17 cellular contexts compared by ENCODE assay signal in the genomic region with DNA sequence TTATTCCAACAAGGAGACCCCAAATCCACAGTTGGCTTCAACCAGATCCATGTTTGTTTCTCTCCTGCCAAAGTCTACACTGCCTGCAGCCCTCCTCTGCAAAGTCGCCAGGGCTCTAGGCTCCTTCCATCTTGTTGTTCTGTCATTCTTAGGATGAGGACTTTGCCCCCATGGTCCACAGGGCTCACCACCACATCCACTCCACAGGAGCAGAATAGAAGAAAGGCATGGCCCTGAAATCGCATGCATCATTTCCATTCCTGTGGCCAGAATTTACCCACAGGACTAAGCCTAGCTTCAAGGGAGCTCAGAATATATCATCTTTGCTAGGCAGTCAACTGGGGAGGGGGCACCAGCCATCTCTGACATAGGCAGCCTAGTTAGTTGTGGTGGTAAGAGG.
A peak's percentile ranks its signal among the peaks of the same experiment; 100 is the strongest.
DNase-seq lines count a peak whose midpoint lies in the region; ATAC-seq and TF ChIP-seq lines count a peak whose summit lies in the region.
"Had no signal": no experiment of that assay in that cellular context is flagged by ENCODE, and none has a peak within 500 bp of the region (broad histone marks: within the 10 kb centered on the region; RNA-seq: fewer than 3 reads in every experiment).

No MANE protein-coding gene starts in this region.

- no peaks in the 10 kb centered on the region for H3K27me3 Mint-ChIP-seq in activated T-cell treated with anti-CD3 and anti-CD28 coated beads, Interleukin-2, amount 50 U/mL, for 72 hours (ENCODE audit: low read depth)
- no peaks in the 10 kb centered on the region for H3K27me3 Mint-ChIP-seq in activated T-cell treated with anti-CD3 and anti-CD28 coated beads, Interleukin-2, amount 50 U/mL, for 24 hours
- no peaks in the 10 kb centered on the region for H3K27me3 Mint-ChIP-seq in activated CD4-positive, alpha-beta memory T cell treated with anti-CD3 and anti-CD28 coated beads for 36 hours
- peaks cover 11% of the 10 kb centered on the region for H3K27me3 Mint-ChIP-seq in endothelial cell (ENCODE audit: unreplicated experiment)

- CTCF ChIA-PET in activated CD4-positive, alpha-beta memory T cell treated with anti-CD3 and anti-CD28 coated beads for 36 hours (lab: Charles Lee) = no interaction called here

- H3K27ac Mint-ChIP-seq in activated T-cell treated with anti-CD3 and anti-CD28 coated beads, Interleukin-2, amount 50 U/mL, for 72 hours = peak overlapping the region; percentile 12
- no peak overlapping the region for H3K27ac Mint-ChIP-seq in activated T-cell treated with anti-CD3 and anti-CD28 coated beads, Interleukin-2, amount 50 U/mL, for 24 hours
- peak overlapping the region; percentile 47 for H3K27ac Mint-ChIP-seq in activated CD4-positive, alpha-beta memory T cell treated with anti-CD3 and anti-CD28 coated beads for 36 hours
- H3K27ac Mint-ChIP-seq in endothelial cell (ENCODE audit: unreplicated experiment) = peak overlapping the region; percentile 67
- peak overlapping the region; percentile 41 for H3K27ac Mint-ChIP-seq in stimulated activated effector memory CD8-positive, alpha-beta T cell treated with anti-CD3 and anti-CD28 coated beads, Interleukin-12 subunit alpha, Interleukin-12 subunit beta, amount 100 ng/mL, for 72 hours

- ATAC-seq in activated T-cell treated with anti-CD3 and anti-CD28 coated beads, Interleukin-2, amount 50 U/mL, for 72 hours (replicated peaks in 1 of 2) = no peak
- ATAC-seq in stimulated activated effector memory CD8-positive, alpha-beta T cell treated with anti-CD3 and anti-CD28 coated beads, Interleukin-12 subunit alpha, Interleukin-12 subunit beta, amount 100 ng/mL, for 72 hours = no peak
- ATAC-seq in HG03354 (IDR thresholded peaks at IDR 0.05; ENCODE audit: poor library complexity, severe bottlenecking, unreplicated experiment) = no peak

- DNase-seq in activated T-cell treated with anti-CD3 and anti-CD28 coated beads, Interleukin-2, amount 50 U/mL, for 72 hours = no peak
- no peak for DNase-seq in activated T-cell treated with anti-CD3 and anti-CD28 coated beads, Interleukin-2, amount 50 U/mL, for 24 hours
- no peak for DNase-seq in activated CD4-positive, alpha-beta memory T cell treated with anti-CD3 and anti-CD28 coated beads for 36 hours
- DNase-seq in endothelial cell (ENCODE audit: low spot score) (no peak), AG20443 (ENCODE audit: low spot score) (no peak), NCI-H524 treated with DMSO at 0.1 percent for 48 hours (lab: John Stamatoyannopoulos, UW) (no peak)
- DNase-seq in stimulated activated effector memory CD8-positive, alpha-beta T cell treated with anti-CD3 and anti-CD28 coated beads, Interleukin-12 subunit alpha, Interleukin-12 subunit beta, amount 100 ng/mL, for 72 hours (ENCODE audit: low spot score in 2 of 2) = no peak
- DNase-seq: 8988T, KBM-7, NCI-H1436 treated with DMSO at 0.1 percent for 48 hours, NCI-H2029 treated with DMSO at 0.1 percent for 48 hours, NCI-H2171 treated with DMSO at 0.1 percent for 48 hours, NCI-H446 treated with DMSO at 0.1 percent for 48 hours, NCI-H774, PC-9, SJCRH30 had no signal

- POLR2A ChIA-PET in activated CD4-positive, alpha-beta memory T cell treated with anti-CD3 and anti-CD28 coated beads for 36 hours (lab: Charles Lee) = no interaction called here

- no peaks in the 10 kb centered on the region for H3K36me3 Mint-ChIP-seq in activated T-cell treated with anti-CD3 and anti-CD28 coated beads, Interleukin-2, amount 50 U/mL, for 72 hours (ENCODE audit: insufficient read depth in 2 of 2)
- H3K36me3 Mint-ChIP-seq in activated T-cell treated with anti-CD3 and anti-CD28 coated beads, Interleukin-2, amount 50 U/mL, for 24 hours (ENCODE audit: low read depth) = no peaks in the 10 kb centered on the region
- H3K36me3 Mint-ChIP-seq in activated CD4-positive, alpha-beta memory T cell treated with anti-CD3 and anti-CD28 coated beads for 36 hours = no peaks in the 10 kb centered on the region
- H3K36me3 Mint-ChIP-seq in endothelial cell (ENCODE audit: low read depth, unreplicated experiment) = no peaks in the 10 kb centered on the region
- H3K36me3 Mint-ChIP-seq in stimulated activated effector memory CD8-positive, alpha-beta T cell treated with anti-CD3 and anti-CD28 coated beads, Interleukin-12 subunit alpha, Interleukin-12 subunit beta, amount 100 ng/mL, for 72 hours = no peaks in the 10 kb centered on the region

- TF ChIP-seq CTCF in endothelial cell (IDR thresholded peaks at IDR 0.05; ENCODE audit: unreplicated experiment) = no peak

- peak overlapping the region in 1 of 2 donors; percentile 12 for H3K4me3 Mint-ChIP-seq in activated T-cell treated with anti-CD3 and anti-CD28 coated beads, Interleukin-2, amount 50 U/mL, for 72 hours
- H3K4me3 Mint-ChIP-seq in activated T-cell treated with anti-CD3 and anti-CD28 coated beads, Interleukin-2, amount 50 U/mL, for 24 hours = no peak overlapping the region
- H3K4me3 Mint-ChIP-seq in activated CD4-positive, alpha-beta memory T cell treated with anti-CD3 and anti-CD28 coated beads for 36 hours = no peak overlapping the region
- H3K4me3 Mint-ChIP-seq in endothelial cell (ENCODE audit: unreplicated experiment) = no peak overlapping the region
- H3K4me3 Mint-ChIP-seq in stimulated activated effector memory CD8-positive, alpha-beta T cell treated with anti-CD3 and anti-CD28 coated beads, Interleukin-12 subunit alpha, Interleukin-12 subunit beta, amount 100 ng/mL, for 72 hours = no peak overlapping the region

- intact Hi-C loops in activated CD4-positive, alpha-beta memory T cell treated with anti-CD3 and anti-CD28 coated beads for 36 hours (cut with micrococcal nuclease) = no loop called here

- H3K4me1 Mint-ChIP-seq in activated T-cell treated with anti-CD3 and anti-CD28 coated beads, Interleukin-2, amount 50 U/mL, for 72 hours (ENCODE audit: low read depth) = peaks cover 36% of the 10 kb centered on the region
- H3K4me1 Mint-ChIP-seq in activated T-cell treated with anti-CD3 and anti-CD28 coated beads, Interleukin-2, amount 50 U/mL, for 24 hours (ENCODE audit: low read depth) = peaks cover 18% of the 10 kb centered on the region
- peaks cover 19% of the 10 kb centered on the region for H3K4me1 Mint-ChIP-seq in activated CD4-positive, alpha-beta memory T cell treated with anti-CD3 and anti-CD28 coated beads for 36 hours (ENCODE audit: low read depth)
- peaks cover 7% of the 10 kb centered on the region for H3K4me1 Mint-ChIP-seq in endothelial cell (ENCODE audit: unreplicated experiment)
- peaks cover 14% of the 10 kb centered on the region for H3K4me1 Mint-ChIP-seq in stimulated activated effector memory CD8-positive, alpha-beta T cell treated with anti-CD3 and anti-CD28 coated beads, Interleukin-12 subunit alpha, Interleukin-12 subunit beta, amount 100 ng/mL, for 72 hours

- no peaks in the 10 kb centered on the region for H3K9me3 Mint-ChIP-seq in activated T-cell treated with anti-CD3 and anti-CD28 coated beads, Interleukin-2, amount 50 U/mL, for 72 hours
- no peaks in the 10 kb centered on the region for H3K9me3 Mint-ChIP-seq in activated T-cell treated with anti-CD3 and anti-CD28 coated beads, Interleukin-2, amount 50 U/mL, for 24 hours
- no peaks in the 10 kb centered on the region for H3K9me3 Mint-ChIP-seq in activated CD4-positive, alpha-beta memory T cell treated with anti-CD3 and anti-CD28 coated beads for 36 hours
- H3K9me3 Mint-ChIP-seq in endothelial cell (ENCODE audit: unreplicated experiment) = no peaks in the 10 kb centered on the region
- no peaks in the 10 kb centered on the region for H3K9me3 Mint-ChIP-seq in stimulated activated effector memory CD8-positive, alpha-beta T cell treated with anti-CD3 and anti-CD28 coated beads, Interleukin-12 subunit alpha, Interleukin-12 subunit beta, amount 100 ng/mL, for 72 hours
